In the genomic region with DNA sequence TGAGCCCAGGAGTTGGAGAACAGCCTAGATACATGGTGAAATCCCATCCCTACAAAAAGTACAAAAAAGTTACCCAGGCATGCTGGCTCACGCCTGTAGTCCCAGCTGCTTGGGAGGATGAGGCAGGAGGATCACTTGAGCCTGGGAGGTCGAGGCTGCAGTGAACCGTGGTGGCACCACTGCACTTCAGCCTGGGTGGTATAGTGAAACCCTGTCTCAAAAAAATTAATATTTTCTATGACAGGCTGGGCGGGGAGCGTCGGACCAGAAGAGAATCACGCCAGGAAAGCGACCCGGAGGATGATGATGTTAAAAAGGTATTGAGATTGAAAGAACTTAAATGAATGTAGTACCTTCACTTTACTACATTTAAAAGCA, we compare ENCODE assay signal across 1 cellular context.
TF ChIP-seq lines count a peak whose summit lies in the region.

No MANE protein-coding gene starts in this region.

TF ChIP-seq in endothelial cell of umbilical vein, 7 proteins besides CTCF, POLR2A, EP300 and RAD21 (continued from another document):
- TF ChIP-seq FOS (IDR thresholded peaks at IDR 0.05; ENCODE audit: borderline replicate concordance, insufficient read depth, low read length), result no peak
